16 cellular contexts compared by ENCODE assay signal in the genomic region with DNA sequence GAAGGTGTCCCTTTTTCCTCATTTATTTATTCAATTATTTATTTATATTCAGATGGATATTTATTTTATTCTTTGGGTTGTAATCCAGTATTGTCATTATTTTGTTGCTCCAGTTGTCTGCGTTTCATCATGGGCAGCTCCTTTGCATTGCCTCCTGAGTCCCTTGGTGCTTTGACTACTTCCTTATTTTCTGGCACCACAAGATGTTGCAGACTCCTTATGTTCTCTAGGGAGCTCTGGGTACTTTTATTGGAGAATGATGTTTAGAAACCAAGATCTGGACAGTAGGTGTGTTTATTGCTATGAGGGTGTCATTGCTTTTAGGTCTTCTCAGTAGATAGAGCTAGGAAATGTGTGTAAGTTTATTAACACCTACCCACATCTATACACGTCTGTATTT.
"Had no signal": no experiment of that assay in that cellular context is flagged by ENCODE, and none has a peak within 500 bp of the region (broad histone marks: within the 10 kb centered on the region; RNA-seq: fewer than 3 reads in every experiment).

No MANE protein-coding gene starts in this region.

- H3K36me3 ChIP-seq: gastrocnemius medialis, left ventricle myocardium inferior, sigmoid colon, WERI-Rb-1 had no signal

- H3K27ac ChIP-seq: gastrocnemius medialis, sigmoid colon, WERI-Rb-1 had no signal

- H3K36me3 Mint-ChIP-seq: activated naive CD4-positive, alpha-beta T cell treated with anti-CD3 and anti-CD28 coated beads, Interleukin-2, amount 50 U/mL, for 24 hours; stimulated activated memory B cell treated with anti-CD40 and anti-IgM and Interleukin-4, amounts not matched to agents 10 μg/mL and 1 μg/mL and 100 μg/mL, for 72 hours had no signal

- H3K9me3 Mint-ChIP-seq: activated naive CD4-positive, alpha-beta T cell treated with anti-CD3 and anti-CD28 coated beads, Interleukin-2, amount 50 U/mL, for 24 hours; stimulated activated memory B cell treated with anti-CD40 and anti-IgM and Interleukin-4, amounts not matched to agents 10 μg/mL and 1 μg/mL and 100 μg/mL, for 72 hours had no signal

- H3K27me3 ChIP-seq: gastrocnemius medialis, sigmoid colon had no signal

- H3K4me3 Mint-ChIP-seq: activated naive CD4-positive, alpha-beta T cell treated with anti-CD3 and anti-CD28 coated beads, Interleukin-2, amount 50 U/mL, for 24 hours; stimulated activated memory B cell treated with anti-CD40 and anti-IgM and Interleukin-4, amounts not matched to agents 10 μg/mL and 1 μg/mL and 100 μg/mL, for 72 hours had no signal

- H3K27ac Mint-ChIP-seq: activated naive CD4-positive, alpha-beta T cell treated with anti-CD3 and anti-CD28 coated beads, Interleukin-2, amount 50 U/mL, for 24 hours; stimulated activated memory B cell treated with anti-CD40 and anti-IgM and Interleukin-4, amounts not matched to agents 10 μg/mL and 1 μg/mL and 100 μg/mL, for 72 hours had no signal

- ATAC-seq: esophagus mucosa; gastrocnemius medialis; stimulated activated memory B cell treated with anti-CD40 and anti-IgM and Interleukin-4, amounts not matched to agents 10 μg/mL and 1 μg/mL and 100 μg/mL, for 72 hours had no signal

- DNase-seq: activated CD4-positive, alpha-beta T cell treated with anti-CD3 and anti-CD28 coated beads for 1 hour; activated gamma-delta T cell; effector CD4-positive, alpha-beta T cell; gastrocnemius medialis; head of caudate nucleus; kidney; left ventricle myocardium inferior; mammary epithelial cell; occipital lobe; posterior cingulate gyrus; sigmoid colon; stimulated activated CD4-positive, alpha-beta T cell treated with anti-CD3 and anti-CD28 coated beads, Interleukin-4, amount 100 ng/mL, for 4 hours; WERI-Rb-1 had no signal

- H3K4me3 ChIP-seq: gastrocnemius medialis, left ventricle myocardium inferior, sigmoid colon had no signal

- H3K4me1 Mint-ChIP-seq: activated naive CD4-positive, alpha-beta T cell treated with anti-CD3 and anti-CD28 coated beads, Interleukin-2, amount 50 U/mL, for 24 hours had no signal

- H3K9me3 ChIP-seq: gastrocnemius medialis, sigmoid colon had no signal
